In the genomic region with DNA sequence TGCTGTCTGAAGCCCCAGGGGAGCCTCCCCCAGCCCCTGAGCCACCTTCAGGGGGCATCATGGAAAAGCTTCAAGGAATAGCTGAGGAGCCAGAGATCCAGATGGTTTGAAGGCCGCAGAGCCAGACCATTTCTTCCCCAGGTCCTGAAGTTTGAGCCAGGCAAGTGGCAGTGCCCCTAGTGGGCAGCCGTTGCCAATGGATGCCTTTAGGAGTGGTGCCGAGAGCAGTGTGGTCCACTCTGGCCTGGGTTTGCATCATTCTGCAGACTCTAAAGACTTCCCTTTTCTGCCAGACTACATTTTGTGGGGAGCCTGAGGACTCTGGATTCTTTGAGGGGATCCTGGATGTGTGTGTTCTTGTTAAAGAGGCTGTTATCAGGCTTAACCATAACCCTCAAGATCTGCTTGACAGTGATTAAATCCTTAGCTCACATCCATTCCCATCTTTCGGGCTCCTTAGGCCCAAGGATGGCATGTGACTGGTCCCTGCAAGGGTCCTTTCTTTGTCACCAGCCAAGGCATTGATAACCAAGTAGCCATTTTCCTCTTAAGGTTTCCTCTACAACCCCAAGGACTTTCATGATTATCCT, we compare ENCODE assay signal across 8 cellular contexts. TPM values are rescaled to one million over a fixed set of nuclear protein-coding genes. Genes with fewer than 3 reads are reported as not detected.
DNase-seq lines count a peak whose midpoint lies in the region; ATAC-seq, FAIRE-seq and TF ChIP-seq lines count a peak whose summit lies in the region.

No MANE protein-coding gene starts in this region.

- H3K4me3 ChIP-seq in AG10803 (ENCODE audit: low read length) (no peak overlapping the region), astrocyte (ENCODE audit: insufficient read depth, low read depth, low read length) (no peak overlapping the region), left lung (no peak overlapping the region)

- H3K9me3 ChIP-seq in astrocyte (ENCODE audit: insufficient read depth, low read depth, low read length) (no peaks in the 10 kb centered on the region), left lung (no peaks in the 10 kb centered on the region)

- TF ChIP-seq CTCF in AG10803 (conservative IDR thresholded peaks at IDR 0.05; ENCODE audit: low read length) (peak; percentile 46), HFFc6 (IDR thresholded peaks at IDR 0.05) (peak; percentile 76), astrocyte (IDR thresholded peaks at IDR 0.05; ENCODE audit: insufficient read depth, low read depth, low read length) (peak; percentile 46), left lung (IDR thresholded peaks at IDR 0.05) (peak in 1 of 2 donors; percentile 48)

- H3K36me3 ChIP-seq in astrocyte (ENCODE audit: insufficient read depth, low read length) (peaks cover 20% of the 10 kb centered on the region), left lung (peaks cover 0 to 56% of the 10 kb centered on the region in 2 donors)

- DNase-seq in AG10803 (ENCODE audit: low read depth): no peak
- DNase-seq in HFFc6: no peak
- DNase-seq in astrocyte (ENCODE audit: low read depth): no peak
- no peak for DNase-seq in left lung
- no peak for DNase-seq in EL
- DNase-seq in GDM1 (lab: John Stamatoyannopoulos, UW): no peak
- no peak for DNase-seq in HuH-7.5 (ENCODE audit: low spot score)

- H3K79me2 ChIP-seq in astrocyte (ENCODE audit: insufficient read depth, low read length): no peaks in the 10 kb centered on the region

- H3K4me3 Mint-ChIP-seq in HFFc6 (no peak overlapping the region), astrocyte (ENCODE audit: unreplicated experiment) (no peak overlapping the region)

- no peak overlapping the region for H3K27ac Mint-ChIP-seq in HFFc6
- H3K27ac Mint-ChIP-seq in astrocyte (ENCODE audit: unreplicated experiment): no peak overlapping the region

- peaks cover 32% of the 10 kb centered on the region for H3K36me3 Mint-ChIP-seq in HFFc6 (ENCODE audit: low read depth)
- peaks cover 35% of the 10 kb centered on the region for H3K36me3 Mint-ChIP-seq in astrocyte (ENCODE audit: low read depth, unreplicated experiment)

- H3K27me3 ChIP-seq in astrocyte (ENCODE audit: insufficient read depth, low read length) (no peaks in the 10 kb centered on the region), left lung (no peaks in the 10 kb centered on the region)

- no peak for FAIRE-seq in astrocyte (lab: Jason Lieb, UNC)

- no peak overlapping the region for H3K27ac ChIP-seq in astrocyte (ENCODE audit: low read depth, low read length)
- H3K27ac ChIP-seq in left lung: no peak overlapping the region

- H3K4me1 Mint-ChIP-seq in HFFc6 (ENCODE audit: low read depth) (peaks cover 17% of the 10 kb centered on the region), astrocyte (ENCODE audit: low read depth, unreplicated experiment) (peaks cover 13% of the 10 kb centered on the region)

- H3K9me3 Mint-ChIP-seq in HFFc6: no peaks in the 10 kb centered on the region
- H3K9me3 Mint-ChIP-seq in astrocyte (ENCODE audit: unreplicated experiment): no peaks in the 10 kb centered on the region

- no peak overlapping the region for H3K9ac ChIP-seq in astrocyte (ENCODE audit: low read length)

- H3K4me1 ChIP-seq in astrocyte (ENCODE audit: insufficient read depth, low read length) (no peaks in the 10 kb centered on the region), left lung (no peaks in the 10 kb centered on the region)

- no peak overlapping the region for H2AFZ ChIP-seq in astrocyte (ENCODE audit: low read depth, low read length)

- peak; percentile 56 for ATAC-seq in left lung
- ATAC-seq in GM21526 (IDR thresholded peaks at IDR 0.05; ENCODE audit: low FRiP score, unreplicated experiment): no peak

- H3K27me3 Mint-ChIP-seq in HFFc6 (ENCODE audit: insufficient read depth): no peaks in the 10 kb centered on the region
- peaks cover 2% of the 10 kb centered on the region for H3K27me3 Mint-ChIP-seq in astrocyte (ENCODE audit: low read depth, unreplicated experiment)

- peaks cover 5% of the 10 kb centered on the region for H4K20me1 ChIP-seq in astrocyte (ENCODE audit: insufficient read depth, low read length)

- no peak overlapping the region for H3K4me2 ChIP-seq in astrocyte (ENCODE audit: low read length)

- intact Hi-C loops in left lung (cut with DNase I): no loop called here

RNA-seq across cellular contexts. Expression of a gene that starts 13.1 kb away (rescaled TPM):
- total RNA-seq in HFFc6 (2021; fragmentation: NEBNext Ultra II Directional; extraction: Animal tissue kit (Norgen Biotek cat#: 25700)): 10 to 100 TPM in 4 of 6 experiments, 1 to 10 TPM in 2; 9.9 to 13.4 (median 11.3) TPM
- total RNA-seq in astrocyte: 22.7 and 27.8 TPM in 2 replicates
- 10 to 100 TPM; 21.6 to 22.2 TPM for total RNA-seq in left lung

RNA-seq across cellular contexts. Expression of a gene that starts 14.4 kb away (rescaled TPM):
- under 1 TPM; 0.05 to 0.50 (median 0.18) TPM for total RNA-seq in HFFc6 (2021; fragmentation: NEBNext Ultra II Directional; extraction: Animal tissue kit (Norgen Biotek cat#: 25700))
- total RNA-seq in astrocyte (0.55 and 1.5 TPM in 2 replicates), left lung (under 1 TPM; 0.26 to 0.64 TPM)

RNA-seq across cellular contexts. Expression of a gene that starts 27.3 kb away (rescaled TPM):
- 10 to 100 TPM; 10.0 to 13.5 (median 10.8) TPM for total RNA-seq in HFFc6 (2021; fragmentation: NEBNext Ultra II Directional; extraction: Animal tissue kit (Norgen Biotek cat#: 25700))
- total RNA-seq in astrocyte (10.9 and 11.1 TPM in 2 replicates), left lung (10 to 100 TPM; 16.6 to 18.6 TPM)

RNA-seq across cellular contexts. Expression of a gene that starts 32.8 kb away (rescaled TPM):
- total RNA-seq in HFFc6 (2021; fragmentation: NEBNext Ultra II Directional; extraction: Animal tissue kit (Norgen Biotek cat#: 25700)): 10 to 100 TPM; 40.5 to 52.5 (median 49.1) TPM
- total RNA-seq in astrocyte (44.1 and 47.1 TPM in 2 replicates), left lung (10 to 100 TPM; 50.3 to 56.2 TPM)

RNA-seq across cellular contexts. Expression of a gene that starts 34.0 kb away (rescaled TPM):
- total RNA-seq in HFFc6 (2021; fragmentation: NEBNext Ultra II Directional; extraction: Animal tissue kit (Norgen Biotek cat#: 25700)): 10 to 100 TPM; 11.8 to 14.5 (median 12.9) TPM
- 6.3 and 9.6 TPM in 2 replicates for total RNA-seq in astrocyte
- 10 to 100 TPM; 15.0 to 15.7 TPM for total RNA-seq in left lung
